Comparison of ENCODE assay signal across 8 cellular contexts in genomic region chr10:43395571-43396060, GRCh38. TPM values are rescaled to one million over a fixed set of nuclear protein-coding genes. Genes with fewer than 3 reads are reported as not detected.
A peak's percentile ranks its signal among the peaks of the same experiment; 100 is the strongest.
DNase-seq lines count a peak whose midpoint lies in the region; ATAC-seq lines count a peak whose summit lies in the region.

No MANE protein-coding gene starts in this region.

- CTCF ChIA-PET in CD8-positive, alpha-beta memory T cell (lab: Charles Lee), result interaction anchor here (1.1 to 4.2 kb wide), 8 partner anchors 10 to 66 kb away, joined by 3 to 17 read pairs (median 4); no protein-coding TSS in a partner anchor

- peak overlapping the region; percentile 57 for H3K4me3 ChIP-seq in CD8-positive, alpha-beta memory T cell (ENCODE audit: low read length)
- peak overlapping the region; percentile 80 to 85 for H3K4me3 ChIP-seq in stomach smooth muscle (ENCODE audit: low read length in 2 of 2)

- peak overlapping the region; percentile 89 to 97 (median 93) for H3K4me3 Mint-ChIP-seq in CD8-positive, alpha-beta memory T cell

- POLR2A ChIA-PET in CD8-positive, alpha-beta memory T cell (lab: Charles Lee), result interaction anchor here (0.5 to 2.2 kb wide), 7 partner anchors 12 to 258 kb away, joined by 3 to 15 read pairs (median 7); partner anchors contain the start of genes CSGALNACT2 and HNRNPF

- H3K36me3 Mint-ChIP-seq in CD8-positive, alpha-beta memory T cell, result peaks cover 9 to 69% (median 19%) of the 10 kb centered on the region in 3 donors

- peak overlapping the region; percentile 89 for H3K27ac ChIP-seq in CD8-positive, alpha-beta memory T cell (ENCODE audit: low read depth, low read length)
- H3K27ac ChIP-seq in stomach smooth muscle (ENCODE audit: low read length), result peak overlapping the region; percentile 85

- DNase-seq in CD8-positive, alpha-beta memory T cell, result peak in 4 of 5 donors; percentile 20 to 59 (median 36)
- peak; percentile 90 for DNase-seq in NCI-H82 (lab: John Stamatoyannopoulos, UW)
- DNase-seq in astrocyte of the hippocampus (ENCODE audit: low read depth, low spot score), result peak; percentile 52
- no peak for DNase-seq in left lobe of liver (ENCODE audit: low spot score)
- DNase-seq in inferior parietal cortex (ENCODE audit: extremely low spot score), result no peak
- DNase-seq in iPS-NIHi11 (ENCODE audit: low spot score), result no peak
- DNase-seq in middle frontal gyrus (ENCODE audit: extremely low spot score, low spot score), result no peak

- peak overlapping the region; percentile 76 to 80 for H3K9ac ChIP-seq in stomach smooth muscle (ENCODE audit: low read length in 2 of 2)

- peaks cover 78% of the 10 kb centered on the region for H3K4me1 ChIP-seq in CD8-positive, alpha-beta memory T cell (ENCODE audit: insufficient read depth, low read length)
- H3K4me1 ChIP-seq in stomach smooth muscle (ENCODE audit: control insufficient read depth, insufficient read depth, low read length), result peaks cover 26% of the 10 kb centered on the region

- H3K4me1 Mint-ChIP-seq in CD8-positive, alpha-beta memory T cell, result peaks cover 69 to 90% (median 86%) of the 10 kb centered on the region in 3 donors

- H3K27ac Mint-ChIP-seq in CD8-positive, alpha-beta memory T cell, result peak overlapping the region; percentile 44 to 99 (median 96)

- no peaks in the 10 kb centered on the region for H3K27me3 Mint-ChIP-seq in CD8-positive, alpha-beta memory T cell

- no peaks in the 10 kb centered on the region for H3K27me3 ChIP-seq in CD8-positive, alpha-beta memory T cell (ENCODE audit: insufficient read depth, low read length, poor library complexity, severe bottlenecking)
- no peaks in the 10 kb centered on the region for H3K27me3 ChIP-seq in stomach smooth muscle (ENCODE audit: control insufficient read depth in 1 of 2, insufficient read depth in 2 of 2, low read length in 2 of 2)

- H3K9me3 ChIP-seq in CD8-positive, alpha-beta memory T cell (ENCODE audit: low read length), result no peaks in the 10 kb centered on the region
- H3K9me3 ChIP-seq in stomach smooth muscle (ENCODE audit: control insufficient read depth in 2 of 2, low read length in 2 of 2), result no peaks in the 10 kb centered on the region

- H3K9me3 Mint-ChIP-seq in CD8-positive, alpha-beta memory T cell, result no peaks in the 10 kb centered on the region

- peaks cover 30% of the 10 kb centered on the region for H3K36me3 ChIP-seq in CD8-positive, alpha-beta memory T cell (ENCODE audit: insufficient read depth, low read length)
- H3K36me3 ChIP-seq in stomach smooth muscle (ENCODE audit: control insufficient read depth in 2 of 2, insufficient read depth in 2 of 2, low read length in 2 of 2), result peaks cover 26 to 30% of the 10 kb centered on the region in 2 donors

- peak; percentile 1 for ATAC-seq in left lobe of liver

RNA-seq across cellular contexts. Expression of gene HNRNPF, which starts 13.4 kb away (rescaled TPM):
- 100 to 1,000 TPM; 562 to 566 TPM for total RNA-seq in CD8-positive, alpha-beta memory T cell
- polyA plus RNA-seq in CD8-positive, alpha-beta memory T cell, result 261 TPM
- total RNA-seq in left lobe of liver, result 118 TPM

RNA-seq across cellular contexts. Expression of gene FXYD4, which starts 24.2 kb away (rescaled TPM):
- total RNA-seq in CD8-positive, alpha-beta memory T cell, result not detected
- polyA plus RNA-seq in CD8-positive, alpha-beta memory T cell, result not detected
- not detected for total RNA-seq in left lobe of liver

RNA-seq across cellular contexts. Expression of gene ZNF487, which starts 41.3 kb away (rescaled TPM):
- total RNA-seq in CD8-positive, alpha-beta memory T cell, result 1 to 10 TPM; 1.5 to 4.2 TPM
- polyA plus RNA-seq in CD8-positive, alpha-beta memory T cell, result 7.9 TPM
- total RNA-seq in left lobe of liver, result 1.8 TPM

Comparison
In these comparisons a context has a peak if more than half of its experiments do, and no peak if none do; other contexts are left out.
1. DNase-seq: peak in CD8-positive, alpha-beta memory T cell (4 of 5), NCI-H82 (single experiment) and astrocyte of the hippocampus (single experiment); none in left lobe of liver (single experiment), inferior parietal cortex (single experiment), iPS-NIHi11 (single experiment) and middle frontal gyrus (single experiment).